In genomic region chr16:590875-591200, GRCh38 we compare ENCODE assay signal across 1 cellular context.
TF ChIP-seq lines count a peak whose summit lies in the region.

No MANE protein-coding gene starts in this region.

TF ChIP-seq in K562, 482 proteins besides CTCF, POLR2A, EP300 and RAD21:
- TF ChIP-seq MCM2 (IDR thresholded peaks at IDR 0.05; ENCODE audit: low read depth) (no peak), CREB1 (IDR thresholded peaks at IDR 0.05) (0 out of 2 replicates have a peak, but pooled peaks have one; percentile 26), CREB1 (CRISPR knock-in tag; IDR thresholded peaks at IDR 0.05) (peak; percentile 55; the same call in 1 of the 2 replicates)
